Comparison of ENCODE assay signal across 27 cellular contexts in the genomic region with DNA sequence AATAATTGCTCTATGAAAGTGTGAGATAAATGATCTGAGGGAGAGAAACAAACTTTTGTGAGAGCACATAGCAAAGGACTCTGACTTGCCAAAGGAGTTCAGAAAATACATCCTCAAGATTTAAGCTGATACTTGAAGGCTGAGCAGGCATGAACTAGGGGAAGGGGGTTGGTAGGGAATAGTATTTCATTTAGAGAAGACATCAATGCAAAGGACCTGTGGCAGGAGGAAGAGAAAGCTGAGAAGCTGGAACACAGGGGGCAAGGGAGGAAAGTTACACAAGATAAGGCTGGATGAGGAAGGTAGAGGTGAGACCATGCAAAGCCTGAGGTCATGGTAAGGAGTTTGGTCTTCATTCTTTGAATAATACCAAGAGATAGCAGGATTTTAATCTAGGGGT.
"Had no signal": no experiment of that assay in that cellular context is flagged by ENCODE, and none has a peak within 500 bp of the region (broad histone marks: within the 10 kb centered on the region; RNA-seq: fewer than 3 reads in every experiment).

No MANE protein-coding gene starts in this region.

- ATAC-seq: effector memory CD8-positive, alpha-beta T cell; gastrocnemius medialis had no signal

- H3K4me3 Mint-ChIP-seq: activated B cell treated with CpG ODN at 0.5 μM for 24 hours; activated naive CD8-positive, alpha-beta T cell; brain; effector memory CD8-positive, alpha-beta T cell; nephron; T-helper 2 cell treated with Interferon-gamma antibody and Interleukin-4, amounts not matched to agents 5 μg/mL and 100 μg/mL, for 36 hours had no signal

- H3K9me3 ChIP-seq: ascending aorta, gastrocnemius medialis, left ventricle myocardium inferior, neutrophil, prostate gland, transverse colon had no signal

- H3K4me1 ChIP-seq: ascending aorta, prostate gland, transverse colon had no signal

- H3K9me3 Mint-ChIP-seq: activated B cell treated with CpG ODN at 0.5 μM for 24 hours; activated T-helper 2 cell treated with anti-CD3 and anti-CD28 coated beads, Interferon-gamma antibody, Interleukin-2, Interleukin-4, amounts not matched to agents 10 μg/mL and 5 μg/mL and 100 μg/mL, durations not matched to agents 14 hours and 24 hours and 36 hours; brain; effector memory CD8-positive, alpha-beta T cell; nephron; T-helper 2 cell treated with Interferon-gamma antibody and Interleukin-4, amounts not matched to agents 5 μg/mL and 100 μg/mL, for 36 hours had no signal

- H3K27ac Mint-ChIP-seq: activated B cell treated with CpG ODN at 0.5 μM for 24 hours; activated naive CD8-positive, alpha-beta T cell; activated T-helper 2 cell treated with anti-CD3 and anti-CD28 coated beads, Interferon-gamma antibody, Interleukin-2, Interleukin-4, amounts not matched to agents 10 μg/mL and 5 μg/mL and 100 μg/mL, durations not matched to agents 14 hours and 24 hours and 36 hours; effector memory CD8-positive, alpha-beta T cell; nephron; T-helper 2 cell treated with Interferon-gamma antibody and Interleukin-4, amounts not matched to agents 5 μg/mL and 100 μg/mL, for 36 hours had no signal

- H2AFZ ChIP-seq: hepatocyte had no signal

- DNase-seq: activated B cell treated with CpG ODN at 0.5 μM for 24 hours; activated CD8-positive, alpha-beta memory T cell treated with anti-CD3 and anti-CD28 coated beads, Interleukin-2, amount 50 U/mL, for 4 hours; activated T-cell treated with anti-CD3 and anti-CD28 coated beads, Interleukin-2, amount 50 U/mL, for 1 hour; cerebellar nuclear complex; dorsolateral prefrontal cortex; effector memory CD8-positive, alpha-beta T cell; erythroblast; gastrocnemius medialis; islet precursor cell; left ventricle myocardium inferior; mesendoderm; retina; stimulated activated CD4-positive, alpha-beta T cell treated with anti-CD3 and anti-CD28 coated beads, Interleukin-15, amount 100 ng/mL, for 24 hours; stimulated activated naive CD4-positive, alpha-beta T cell treated with Interleukin-2 at 50 U/mL for 16 hours; transverse colon had no signal

- H3K4me3 ChIP-seq: ascending aorta, cardiac muscle cell, coronary artery, dorsolateral prefrontal cortex, gastrocnemius medialis, hepatocyte, left ventricle myocardium inferior, lung, prostate gland, transverse colon had no signal

- H3K79me2 ChIP-seq: hepatocyte had no signal

- H3K27me3 Mint-ChIP-seq: activated B cell treated with CpG ODN at 0.5 μM for 24 hours; activated naive CD8-positive, alpha-beta T cell; brain; effector memory CD8-positive, alpha-beta T cell had no signal

- H3K27me3 ChIP-seq: ascending aorta, cardiac muscle cell, dorsolateral prefrontal cortex, gastrocnemius medialis, hepatocyte, neutrophil, transverse colon had no signal

- H3K4me2 ChIP-seq: hepatocyte had no signal

- H3K4me1 Mint-ChIP-seq: activated B cell treated with CpG ODN at 0.5 μM for 24 hours, brain, nephron had no signal

- H3K27ac ChIP-seq: ascending aorta, cardiac muscle cell, coronary artery, hepatocyte, left ventricle myocardium inferior, neutrophil, prostate gland, transverse colon had no signal
